18 cellular contexts compared by ENCODE assay signal in the genomic region with DNA sequence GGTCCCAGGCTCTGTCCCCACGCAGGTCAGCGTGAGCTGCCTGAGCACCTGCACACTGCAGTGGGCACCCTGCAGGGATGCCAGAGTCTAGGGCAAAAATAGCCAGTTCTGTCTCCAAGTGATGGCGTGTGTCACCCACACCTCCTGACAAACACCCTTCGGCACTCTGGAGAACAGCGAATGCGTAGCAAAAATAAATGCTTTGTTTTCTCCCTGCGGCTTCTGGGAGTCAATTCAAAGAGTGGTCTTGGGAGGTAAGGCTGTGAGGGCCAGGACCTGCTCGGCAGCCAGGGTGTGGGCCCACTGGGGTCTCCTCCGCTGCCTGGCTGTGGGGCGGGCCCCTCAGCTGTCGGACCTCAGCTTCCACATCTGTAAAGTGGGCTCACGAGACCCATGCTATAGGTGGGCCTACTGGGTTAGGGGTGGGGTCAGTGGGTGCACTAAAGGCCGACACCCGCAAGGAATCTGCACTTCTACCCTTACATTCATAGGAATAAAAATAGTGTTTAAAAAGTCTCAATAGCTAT. TPM values are rescaled to one million over a fixed set of nuclear protein-coding genes. Genes with fewer than 3 reads are reported as not detected.
DNase-seq lines count a peak whose midpoint lies in the region; ATAC-seq and TF ChIP-seq lines count a peak whose summit lies in the region.
"Had no signal": no experiment of that assay in that cellular context is flagged by ENCODE, and none has a peak within 500 bp of the region (broad histone marks: within the 10 kb centered on the region; RNA-seq: fewer than 3 reads in every experiment).

No MANE protein-coding gene starts in this region.

- H3K9ac ChIP-seq in SK-N-SH, result no peak overlapping the region
- H3K9ac ChIP-seq: KMS-11 had no signal

- H3K27me3 ChIP-seq in heart right ventricle (peaks cover 0 to 8% (median 4%) of the 10 kb centered on the region in 7 donors), osteoblast (ENCODE audit: insufficient read depth, low read length) (peaks cover 14% of the 10 kb centered on the region), SK-N-SH (ENCODE audit: insufficient read depth) (no peaks in the 10 kb centered on the region)

- no peaks in the 10 kb centered on the region for H3K9me2 ChIP-seq in SK-N-SH

- peak overlapping the region; percentile 18; the same call in 1 of the 2 replicates for H3K27ac ChIP-seq in VCaP
- no peak overlapping the region for H3K27ac ChIP-seq in heart right ventricle
- H3K27ac ChIP-seq in osteoblast (ENCODE audit: low read depth, low read length), result no peak overlapping the region
- no peak overlapping the region for H3K27ac ChIP-seq in SK-N-SH (ENCODE audit: low read depth in 2 of 2, low read length in 1 of 2)
- H3K27ac ChIP-seq: KMS-11, SK-N-MC had no signal

- TF ChIP-seq CTCF in VCaP (conservative IDR thresholded peaks at IDR 0.05), result no peak
- TF ChIP-seq CTCF in heart right ventricle (IDR thresholded peaks at IDR 0.05), result no peak
- no peak for TF ChIP-seq CTCF in osteoblast (IDR thresholded peaks at IDR 0.05; ENCODE audit: extremely low read depth, low read depth, low read length)
- no peak for TF ChIP-seq CTCF in SK-N-SH (IDR thresholded peaks at IDR 0.05)

- H3F3A ChIP-seq in SK-N-SH (replicated peaks; ENCODE audit: insufficient read depth), result no peaks in the 10 kb centered on the region

- H2AFZ ChIP-seq in osteoblast (ENCODE audit: low read length), result no peak overlapping the region
- no peak overlapping the region for H2AFZ ChIP-seq in SK-N-SH (ENCODE audit: low read depth)
- H2AFZ ChIP-seq: GM23338 had no signal

- H3K4me1 ChIP-seq in heart right ventricle (peaks cover 0 to 24% (median 9%) of the 10 kb centered on the region in 9 donors), osteoblast (ENCODE audit: insufficient read depth, low read length) (peaks cover 6% of the 10 kb centered on the region), SK-N-SH (ENCODE audit: control insufficient read depth in 1 of 2, insufficient read depth in 2 of 2, low read depth in 1 of 2, low read length in 1 of 2) (peaks cover 0 to 15% of the 10 kb centered on the region in 2 experiments; a peak in 1 of 4 replicates)

- H3K79me2 ChIP-seq in osteoblast (ENCODE audit: insufficient read depth, low read length) (no peaks in the 10 kb centered on the region), SK-N-SH (ENCODE audit: insufficient read depth) (no peaks in the 10 kb centered on the region)

- no peaks in the 10 kb centered on the region for H3K9me3 ChIP-seq in heart right ventricle
- H3K9me3 ChIP-seq in osteoblast (ENCODE audit: low read depth, low read length), result no peaks in the 10 kb centered on the region
- no peaks in the 10 kb centered on the region for H3K9me3 ChIP-seq in SK-N-SH
- H3K9me3 ChIP-seq: A549 had no signal

- POLR2A ChIA-PET in SK-N-SH (lab: Yijun Ruan, JAX), result no interaction called here

- H4K20me1 ChIP-seq in osteoblast (ENCODE audit: insufficient read depth, low read length) (no peaks in the 10 kb centered on the region), SK-N-SH (ENCODE audit: insufficient read depth) (no peaks in the 10 kb centered on the region)

- CTCF ChIA-PET in SK-N-SH (lab: Yijun Ruan, JAX), result interaction anchor here (2.1 to 3.0 kb wide), 3 partner anchors 10 to 45 kb away, joined by 6 to 12 read pairs (median 10); partner anchors contain the start of gene RASGEF1C

- H3K4me2 ChIP-seq in osteoblast (ENCODE audit: insufficient read depth, low read length) (no peak overlapping the region), SK-N-SH (no peak overlapping the region)
- H3K4me2 ChIP-seq: A549, GM23338, KMS-11 had no signal

- H3K4me3 ChIP-seq in heart right ventricle (no peak overlapping the region), osteoblast (ENCODE audit: insufficient read depth, low read length) (no peak overlapping the region), SK-N-SH (ENCODE audit: low read depth in 2 of 2, low read length in 1 of 2) (no peak overlapping the region)
- H3K4me3 ChIP-seq: A549, GM23338, SK-N-MC had no signal

- in situ Hi-C loops in G401 (cut with HindIII; ENCODE audit: low sequenced_read_pairs), result no loop called here

- ATAC-seq in heart right ventricle (peak in 6 of 8 donors; percentile 20 to 57 (median 38)), GM18511 (IDR thresholded peaks at IDR 0.05; ENCODE audit: unreplicated experiment) (no peak)
- ATAC-seq: A549 had no signal

- intact Hi-C loops in heart right ventricle (cut with DNase I), result no loop called here

- TF ChIP-seq EP300 in SK-N-SH (IDR thresholded peaks at IDR 0.05; ENCODE audit: borderline replicate concordance in 1 of 2, low read depth in 1 of 2, low read length in 1 of 2), result no peak

- H3K36me3 ChIP-seq in heart right ventricle (no peaks in the 10 kb centered on the region), osteoblast (ENCODE audit: insufficient read depth, low read length) (no peaks in the 10 kb centered on the region), SK-N-SH (replicated peaks in 1 of 2; ENCODE audit: control insufficient read depth in 1 of 2, insufficient read depth in 2 of 2, low read length in 1 of 2) (no peaks in the 10 kb centered on the region)

- WGBS in heart right ventricle, 2 donors, result 69 to 79% methylated on average over 14 of the region's 14 CpGs
- WGBS in SK-N-SH (ENCODE audit: low lambda C conversion rate), result 68% methylated on average over 7 of the region's 14 CpGs

- DNase-seq in G401 (ENCODE audit: low spot score) (peak; percentile 46), heart right ventricle (no peak), osteoblast (ENCODE audit: insufficient read length, low spot score, missing footprints) (peak; percentile 49), SK-N-SH (no peak), NCI-H1092 treated with DMSO at 0.1 percent for 48 hours (lab: John Stamatoyannopoulos, UW) (no peak)
- DNase-seq in activated CD4-positive, alpha-beta T cell treated with anti-CD3 and anti-CD28 coated beads, Interleukin-2, amount 50 U/mL, for 48 hours, result no peak
- DNase-seq: GF-D8, NCI-H1048, NCI-H1694, NCI-H526 had no signal

- TF ChIP-seq RAD21 in SK-N-SH (IDR thresholded peaks at IDR 0.05; ENCODE audit: low read length), result no peak

TF ChIP-seq in SK-N-SH, 30 proteins besides CTCF, POLR2A, EP300 and RAD21:
- TF ChIP-seq SMC3 (IDR thresholded peaks at IDR 0.05; ENCODE audit: low read depth, low read length), result no peak

RNA-seq across cellular contexts. Expression of gene RASGEF1C, which starts 37.4 kb away (rescaled TPM):
- total RNA-seq in G401 (2014; rRNA removed; shearing (Covaris generic)), result 0.18 TPM in 1 of 2 replicates, not detected in the other
- total RNA-seq in heart right ventricle (under 1 TPM in 4 of 10 donors, not detected in 6; 0.17 to 0.44 (median 0.24) TPM), osteoblast (under 0.01 TPM in 1 of 2 replicates, not detected in the other)
- polyA plus RNA-seq in heart right ventricle (under 1 TPM; 0.25 to 0.59 TPM), SK-N-SH (2012; rRNA removed) (not detected in 2 replicates)
- not detected in 2 replicates for polyA plus RNA-seq in SK-N-SH (2012; cell fraction: cytosol; rRNA removed)
- polyA plus RNA-seq in SK-N-SH (2012; cell fraction: nucleus; rRNA removed), result not detected in 2 replicates
- total RNA-seq: M059J, OCI-LY7 had no signal

Comparison
In these comparisons a context has a peak if more than half of its experiments do, and no peak if none do; other contexts are left out.
1. DNase-seq: peak in G401 (single experiment) and osteoblast (single experiment); none in heart right ventricle (0 of 2), activated CD4-positive, alpha-beta T cell treated with anti-CD3 and anti-CD28 coated beads, Interleukin-2, amount 50 U/mL, for 48 hours (0 of 2), SK-N-SH (single experiment) and NCI-H1092 treated with DMSO at 0.1 percent for 48 hours (single experiment).